Comparison of ENCODE assay signal across 10 cellular contexts in the genomic region with DNA sequence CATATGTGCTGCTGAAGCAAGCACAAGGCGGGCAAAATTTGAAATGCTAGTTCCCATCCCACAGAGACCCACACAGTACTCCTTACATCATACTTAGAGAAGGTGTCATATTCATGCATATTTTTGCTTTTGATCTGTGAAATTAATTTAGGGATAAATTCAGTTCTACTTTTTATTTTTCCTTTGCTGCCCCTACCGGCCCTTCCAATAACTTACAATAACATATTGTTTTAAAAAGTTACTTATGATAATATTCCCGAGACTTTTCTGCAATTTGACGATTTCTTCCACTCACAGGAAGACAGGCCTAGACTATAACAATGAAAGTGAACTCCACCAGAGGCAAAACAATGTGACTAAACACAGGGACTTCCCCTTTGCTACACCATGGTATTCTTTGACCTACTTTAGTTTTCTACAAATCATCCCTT. TPM values are rescaled to one million over a fixed set of nuclear protein-coding genes. Genes with fewer than 3 reads are reported as not detected.
DNase-seq lines count a peak whose midpoint lies in the region; ATAC-seq, FAIRE-seq and TF ChIP-seq lines count a peak whose summit lies in the region.
"Had no signal": no experiment of that assay in that cellular context is flagged by ENCODE, and none has a peak within 500 bp of the region (broad histone marks: within the 10 kb centered on the region; RNA-seq: fewer than 3 reads in every experiment).

No MANE protein-coding gene starts in this region.

- H3K27me3 ChIP-seq in heart left ventricle: no peaks in the 10 kb centered on the region
- H3K27me3 ChIP-seq: SJSA1 had no signal

- intact Hi-C loops in heart left ventricle (cut with DNase I): loop anchor here in 5 of 10 donors (2.0 to 10.0 kb wide), 5 partner anchors 42 to 57 kb away; no protein-coding TSS in a partner anchor

- H3K4me1 ChIP-seq in heart left ventricle: peaks cover 12 to 83% (median 41%) of the 10 kb centered on the region in 12 donors

- H3K27me3 Mint-ChIP-seq in T-cell: no peaks in the 10 kb centered on the region

- ATAC-seq in T-cell (replicated peaks in 1 of 4) (peak; percentile 97 to 99 (median 99)), heart left ventricle (peak; percentile 63 to 84 (median 78))

- H3K27ac Mint-ChIP-seq in T-cell: peak overlapping the region; percentile 92 to 95

- WGBS in heart left ventricle, 4 donors: 40 to 54% (median 50%) methylated on average over 4 of the region's 4 CpGs

- peak in 9 of 12 donors; percentile 13 to 48 (median 37) for TF ChIP-seq CTCF in heart left ventricle (IDR thresholded peaks at IDR 0.05)

- H3K4me3 Mint-ChIP-seq in T-cell: peak overlapping the region; percentile 1 to 36 (median 11)

- TF ChIP-seq POLR2A in heart left ventricle (IDR thresholded peaks at IDR 0.05): no peak

- no peaks in the 10 kb centered on the region for H3K9me3 ChIP-seq in heart left ventricle
- H3K9me3 ChIP-seq: SJSA1 had no signal

- no peaks in the 10 kb centered on the region for H3K9me3 Mint-ChIP-seq in T-cell

- CTCF ChIA-PET in T-cell (lab: Charles Lee): interaction anchor here in 1 of 2 donors (0.7 to 1.7 kb wide), 4 partner anchors 9 to 49 kb away, joined by 3 to 4 read pairs (median 4); no protein-coding TSS in a partner anchor

- POLR2A ChIA-PET in T-cell (lab: Charles Lee): interaction anchor here in 1 of 2 donors (0.8 kb wide), 1 partner anchor 10 kb away, joined by 3 read pairs; no protein-coding TSS in a partner anchor

- H3K36me3 ChIP-seq in heart left ventricle: no peaks in the 10 kb centered on the region
- H3K36me3 ChIP-seq: SJSA1 had no signal

- H3K27ac ChIP-seq in heart left ventricle: peak overlapping the region in 10 of 12 donors; percentile 2 to 72 (median 48)
- H3K27ac ChIP-seq: C4-2B, SJSA1 had no signal

- peak; percentile 4 to 8 for DNase-seq in activated CD4-positive, alpha-beta T cell treated with anti-CD3 and anti-CD28 coated beads for 4 hours
- no peak for DNase-seq in activated CD4-positive, alpha-beta T cell treated with anti-CD3 and anti-CD28 coated beads, Interleukin-2, amount 50 U/mL, for 4 hours
- DNase-seq in T-cell (peak in 8 of 34 experiments; percentile 3 to 30 (median 13)), heart left ventricle (no peak), stromal cell of bone marrow (ENCODE audit: low read depth) (peak; percentile 36), SHP77 treated with DMSO at 0.1 percent for 48 hours (lab: John Stamatoyannopoulos, UW) (no peak), RCC 7860 (ENCODE audit: low spot score) (no peak), inferior parietal cortex (ENCODE audit: extremely low spot score) (no peak)

- H3K36me3 Mint-ChIP-seq in T-cell: peaks cover 4% of the 10 kb centered on the region

- no peak for FAIRE-seq in RCC 7860 (lab: Jason Lieb, UNC)

- H3K4me3 ChIP-seq in heart left ventricle: peak overlapping the region in 1 of 12 donors; percentile 24
- H3K4me3 ChIP-seq: SJSA1 had no signal

- H3K4me1 Mint-ChIP-seq in T-cell: peaks cover 49 to 64% (median 58%) of the 10 kb centered on the region in 3 donors

RNA-seq across cellular contexts. Expression of a gene that starts 35.0 kb away (rescaled TPM):
- 10 to 100 TPM; 24.2 to 75.5 (median 33.1) TPM for total RNA-seq in T-cell
- 10 to 100 TPM; 30.2 to 63.2 (median 42.7) TPM for total RNA-seq in heart left ventricle
- polyA plus RNA-seq in heart left ventricle: 10 to 100 TPM; 22.5 to 32.5 TPM

RNA-seq across cellular contexts. Expression of a gene that starts 35.7 kb away (rescaled TPM):
- total RNA-seq in T-cell (1 to 10 TPM; 5.2 to 7.9 (median 5.9) TPM), heart left ventricle (10 to 100 TPM in 5 of 9 donors, 1 to 10 TPM in 4; 5.9 to 13.8 (median 10.3) TPM)
- 1 to 10 TPM; 6.9 to 7.9 TPM for polyA plus RNA-seq in heart left ventricle

Comparison
In these comparisons a context has a peak if more than half of its experiments do, and no peak if none do; other contexts are left out.
1. DNase-seq: peak in activated CD4-positive, alpha-beta T cell treated with anti-CD3 and anti-CD28 coated beads for 4 hours (2 of 2) and stromal cell of bone marrow (single experiment); none in activated CD4-positive, alpha-beta T cell treated with anti-CD3 and anti-CD28 coated beads, Interleukin-2, amount 50 U/mL, for 4 hours (0 of 2), heart left ventricle (0 of 5), SHP77 treated with DMSO at 0.1 percent for 48 hours (single experiment), RCC 7860 (single experiment) and inferior parietal cortex (single experiment).